27 cellular contexts compared by ENCODE assay signal in the genomic region with DNA sequence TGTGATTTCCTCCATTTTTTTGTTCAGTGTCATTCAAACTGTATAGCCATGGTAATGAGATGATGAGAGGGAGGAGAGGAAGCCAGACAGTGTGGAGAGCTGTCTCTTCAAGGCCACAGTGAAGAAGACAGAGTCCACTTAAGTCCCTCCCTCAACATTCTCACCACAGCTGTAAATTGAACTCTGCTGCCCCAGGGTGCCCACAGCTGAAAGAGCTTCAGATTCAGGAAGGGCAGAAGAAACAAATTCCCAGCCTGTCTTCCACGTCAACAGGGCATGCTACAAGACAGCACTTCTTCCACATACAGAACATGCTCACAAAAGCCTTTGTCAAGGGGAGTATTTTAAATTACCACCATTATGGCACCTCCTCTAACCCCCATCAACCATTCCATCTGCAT.
DNase-seq lines count a peak whose midpoint lies in the region; ATAC-seq and TF ChIP-seq lines count a peak whose summit lies in the region.
"Had no signal": no experiment of that assay in that cellular context is flagged by ENCODE, and none has a peak within 500 bp of the region (broad histone marks: within the 10 kb centered on the region; RNA-seq: fewer than 3 reads in every experiment).

No MANE protein-coding gene starts in this region.

- peak overlapping the region; percentile 15 for H2AFZ ChIP-seq in neural cell (ENCODE audit: low read depth, low read length)
- H2AFZ ChIP-seq: hepatocyte had no signal

- no peaks in the 10 kb centered on the region for H3K36me3 ChIP-seq in HEK293 (ENCODE audit: control insufficient read depth in 2 of 2, insufficient read depth in 1 of 2, low read length in 2 of 2)
- H3K36me3 ChIP-seq in esophagus muscularis mucosa = peaks cover 0 to 28% (median 10%) of the 10 kb centered on the region in 4 donors
- peaks cover 10% of the 10 kb centered on the region for H3K36me3 ChIP-seq in neural cell (ENCODE audit: insufficient read depth, low read length)
- H3K36me3 ChIP-seq: left lung had no signal

- peak; percentile 15 for DNase-seq in RPMI7951 (ENCODE audit: low read depth)
- peak; percentile 91 for DNase-seq in esophagus muscularis mucosa (ENCODE audit: extremely low spot score)
- no peak for DNase-seq in activated CD8-positive, alpha-beta memory T cell treated with anti-CD3 and anti-CD28 coated beads, Interleukin-2, amount 10 ng/mL, durations not matched to agents 7 days and 5 days
- no peak for DNase-seq in activated naive CD8-positive, alpha-beta T cell treated with anti-CD3 and anti-CD28 coated beads, Interleukin-2, amount 50 U/mL, for 24 hours
- no peak for DNase-seq in omental fat pad (ENCODE audit: low spot score)
- DNase-seq: ACHN; activated CD4-positive, alpha-beta T cell treated with anti-CD3 and anti-CD28 coated beads for 36 hours; activated naive CD4-positive, alpha-beta T cell treated with anti-CD3 and anti-CD28 coated beads, Interleukin-2, amount 50 U/mL, for 16 hours; aorta; cerebellar nuclear complex; DMS79; erythroblast; foreskin keratinocyte; Karpas-422; left lung; MV-4-11; NCI-H1694 treated with DMSO at 0.1 percent for 48 hours; RPMI8226 had no signal

- H3K4me3 ChIP-seq in HEK293 (ENCODE audit: low read depth, low read length) (no peak overlapping the region), esophagus muscularis mucosa (no peak overlapping the region), neural cell (ENCODE audit: low read length) (peak overlapping the region; percentile 1)
- H3K4me3 ChIP-seq: GM12878, hepatocyte, left lung, SK-N-MC had no signal

- H3F3A ChIP-seq in neural cell (ENCODE audit: insufficient read depth, low read length, poor library complexity, severe bottlenecking) = no peaks in the 10 kb centered on the region

- TF ChIP-seq CTCF in HEK293 (tag by site-specific recombination; IDR thresholded peaks at IDR 0.05) (no peak), esophagus muscularis mucosa (IDR thresholded peaks at IDR 0.05) (no peak), neural cell (IDR thresholded peaks at IDR 0.05; ENCODE audit: poor library complexity, severe bottlenecking) (no peak), omental fat pad (IDR thresholded peaks at IDR 0.05) (no peak)

- H3K27ac ChIP-seq in HEK293 (ENCODE audit: extremely low read depth, low read depth, low read length) (no peak overlapping the region), esophagus muscularis mucosa (replicated peaks in 1 of 4) (no peak overlapping the region), neural cell (ENCODE audit: low read length) (peak overlapping the region; percentile 82)
- H3K27ac ChIP-seq: foreskin keratinocyte, hepatocyte, left lung, SK-N-MC had no signal

- no peaks in the 10 kb centered on the region for H3K79me2 ChIP-seq in neural cell (replicated peaks; ENCODE audit: insufficient read depth, low read length)
- H3K79me2 ChIP-seq: hepatocyte had no signal

- H3K27me3 ChIP-seq in esophagus muscularis mucosa = no peaks in the 10 kb centered on the region
- H3K27me3 ChIP-seq in neural cell (ENCODE audit: insufficient read depth, low read depth, low read length) = no peaks in the 10 kb centered on the region
- H3K27me3 ChIP-seq: foreskin keratinocyte, hepatocyte, left lung had no signal

- H3K9ac ChIP-seq in neural cell (ENCODE audit: low read length) = peak overlapping the region; percentile 50

- no peak for ATAC-seq in activated CD8-positive, alpha-beta memory T cell treated with anti-CD3 and anti-CD28 coated beads, Interleukin-2, amount 10 ng/mL, durations not matched to agents 7 days and 5 days
- ATAC-seq in activated naive CD8-positive, alpha-beta T cell treated with anti-CD3 and anti-CD28 coated beads, Interleukin-2, amount 50 U/mL, for 24 hours = no peak
- no peak for ATAC-seq in omental fat pad (ENCODE audit: low FRiP score)
- ATAC-seq: activated CD4-positive, alpha-beta T cell treated with anti-CD3 and anti-CD28 coated beads for 36 hours; foreskin keratinocyte; GM12878 had no signal

- no peak for TF ChIP-seq RAD21 in neural cell (conservative IDR thresholded peaks at IDR 0.05)

- H3K9me2 ChIP-seq in neural cell (ENCODE audit: insufficient read depth, low read length) = no peaks in the 10 kb centered on the region

- POLR2A ChIA-PET in HEK293 (lab: Yijun Ruan, JAX) = no interaction called here

- no peak overlapping the region for H3K4me2 ChIP-seq in neural cell (ENCODE audit: low read length)
- H3K4me2 ChIP-seq: hepatocyte had no signal

- no peak overlapping the region for H3K27ac Mint-ChIP-seq in activated CD8-positive, alpha-beta memory T cell treated with anti-CD3 and anti-CD28 coated beads, Interleukin-2, amount 10 ng/mL, durations not matched to agents 7 days and 5 days
- no peak overlapping the region for H3K27ac Mint-ChIP-seq in activated naive CD8-positive, alpha-beta T cell treated with anti-CD3 and anti-CD28 coated beads, Interleukin-2, amount 50 U/mL, for 24 hours
- H3K27ac Mint-ChIP-seq: activated CD4-positive, alpha-beta T cell treated with anti-CD3 and anti-CD28 coated beads for 36 hours; activated T-helper 1 cell treated with anti-CD3 and anti-CD28 coated beads, Interleukin-12 subunit alpha, Interleukin-12 subunit beta, Interleukin-2, Interleukin-4 antibody, amounts not matched to agents 30 ng/mL and 10 ng/mL and 1 ng/mL, durations not matched to agents 14 hours and 24 hours and 36 hours; T-helper 1 cell treated with Interleukin-12 subunit alpha and Interleukin-12 subunit beta and Interleukin-4 antibody, amounts not matched to agents 30 μg/mL and 1 μg/mL, for 36 hours; type B pancreatic cell had no signal

- H3K9me3 ChIP-seq in HEK293 (ENCODE audit: control insufficient read depth, insufficient read depth, low read depth, low read length) (no peaks in the 10 kb centered on the region), esophagus muscularis mucosa (no peaks in the 10 kb centered on the region), neural cell (ENCODE audit: low read length) (peaks cover 3% of the 10 kb centered on the region)
- H3K9me3 ChIP-seq: left lung had no signal

- H4K20me1 ChIP-seq in neural cell (ENCODE audit: insufficient read depth) = no peaks in the 10 kb centered on the region

- no peaks in the 10 kb centered on the region for H3K36me3 Mint-ChIP-seq in activated CD8-positive, alpha-beta memory T cell treated with anti-CD3 and anti-CD28 coated beads, Interleukin-2, amount 10 ng/mL, durations not matched to agents 7 days and 5 days
- H3K36me3 Mint-ChIP-seq in activated naive CD8-positive, alpha-beta T cell treated with anti-CD3 and anti-CD28 coated beads, Interleukin-2, amount 50 U/mL, for 24 hours (ENCODE audit: low read depth) = no peaks in the 10 kb centered on the region

- TF ChIP-seq POLR2A in esophagus muscularis mucosa (IDR thresholded peaks at IDR 0.05; ENCODE audit: low read depth) = no peak

- 80% methylated on average over 1 of the region's 1 CpG for WGBS in esophagus muscularis mucosa

- H3K4me1 ChIP-seq in HEK293 (ENCODE audit: control insufficient read depth, insufficient read depth, low read length) (no peaks in the 10 kb centered on the region), esophagus muscularis mucosa (peaks cover 2 to 7% (median 4%) of the 10 kb centered on the region in 4 donors)
- H3K4me1 ChIP-seq: left lung had no signal

- no peak for TF ChIP-seq EP300 in esophagus muscularis mucosa (IDR thresholded peaks at IDR 0.05)
- TF ChIP-seq EP300 in neural cell (conservative IDR thresholded peaks at IDR 0.05; ENCODE audit: poor library complexity, severe bottlenecking) = peak; percentile 72

- H3K4me1 Mint-ChIP-seq in activated CD8-positive, alpha-beta memory T cell treated with anti-CD3 and anti-CD28 coated beads, Interleukin-2, amount 10 ng/mL, durations not matched to agents 7 days and 5 days = no peaks in the 10 kb centered on the region
- no peaks in the 10 kb centered on the region for H3K4me1 Mint-ChIP-seq in activated naive CD8-positive, alpha-beta T cell treated with anti-CD3 and anti-CD28 coated beads, Interleukin-2, amount 50 U/mL, for 24 hours
- H3K4me1 Mint-ChIP-seq: activated CD4-positive, alpha-beta T cell treated with anti-CD3 and anti-CD28 coated beads for 36 hours had no signal

- H3K4me3 Mint-ChIP-seq in activated CD8-positive, alpha-beta memory T cell treated with anti-CD3 and anti-CD28 coated beads, Interleukin-2, amount 10 ng/mL, durations not matched to agents 7 days and 5 days = no peak overlapping the region
- no peak overlapping the region for H3K4me3 Mint-ChIP-seq in activated naive CD8-positive, alpha-beta T cell treated with anti-CD3 and anti-CD28 coated beads, Interleukin-2, amount 50 U/mL, for 24 hours
- H3K4me3 Mint-ChIP-seq: activated CD4-positive, alpha-beta T cell treated with anti-CD3 and anti-CD28 coated beads for 36 hours; activated T-helper 1 cell treated with anti-CD3 and anti-CD28 coated beads, Interleukin-12 subunit alpha, Interleukin-12 subunit beta, Interleukin-2, Interleukin-4 antibody, amounts not matched to agents 30 ng/mL and 10 ng/mL and 1 ng/mL, durations not matched to agents 14 hours and 24 hours and 36 hours; neural crest cell; T-helper 1 cell treated with Interleukin-12 subunit alpha and Interleukin-12 subunit beta and Interleukin-4 antibody, amounts not matched to agents 30 μg/mL and 1 μg/mL, for 36 hours; type B pancreatic cell had no signal

- intact Hi-C loops in esophagus muscularis mucosa (cut with DNase I) = no loop called here

- H3K27me3 Mint-ChIP-seq in activated CD8-positive, alpha-beta memory T cell treated with anti-CD3 and anti-CD28 coated beads, Interleukin-2, amount 10 ng/mL, durations not matched to agents 7 days and 5 days = no peaks in the 10 kb centered on the region
- no peaks in the 10 kb centered on the region for H3K27me3 Mint-ChIP-seq in activated naive CD8-positive, alpha-beta T cell treated with anti-CD3 and anti-CD28 coated beads, Interleukin-2, amount 50 U/mL, for 24 hours
- H3K27me3 Mint-ChIP-seq: activated CD4-positive, alpha-beta T cell treated with anti-CD3 and anti-CD28 coated beads for 36 hours; type B pancreatic cell had no signal

- H3K9me3 Mint-ChIP-seq in activated CD8-positive, alpha-beta memory T cell treated with anti-CD3 and anti-CD28 coated beads, Interleukin-2, amount 10 ng/mL, durations not matched to agents 7 days and 5 days (ENCODE audit: low read depth) = no peaks in the 10 kb centered on the region
- no peaks in the 10 kb centered on the region for H3K9me3 Mint-ChIP-seq in activated naive CD8-positive, alpha-beta T cell treated with anti-CD3 and anti-CD28 coated beads, Interleukin-2, amount 50 U/mL, for 24 hours
- H3K9me3 Mint-ChIP-seq: activated T-helper 1 cell treated with anti-CD3 and anti-CD28 coated beads, Interleukin-12 subunit alpha, Interleukin-12 subunit beta, Interleukin-2, Interleukin-4 antibody, amounts not matched to agents 30 ng/mL and 10 ng/mL and 1 ng/mL, durations not matched to agents 14 hours and 24 hours and 36 hours; T-helper 1 cell treated with Interleukin-12 subunit alpha and Interleukin-12 subunit beta and Interleukin-4 antibody, amounts not matched to agents 30 μg/mL and 1 μg/mL, for 36 hours; type B pancreatic cell had no signal

- CTCF ChIA-PET in HEK293 (lab: Yijun Ruan, JAX) = interaction anchor here (0.6 to 3.1 kb wide), 4 partner anchors 8 to 143 kb away, joined by 3 to 20 read pairs (median 10); no protein-coding TSS in a partner anchor
- CTCF ChIA-PET in activated CD8-positive, alpha-beta memory T cell treated with anti-CD3 and anti-CD28 coated beads, Interleukin-2, amount 10 ng/mL, durations not matched to agents 7 days and 5 days (lab: Charles Lee) = interaction anchor here (1.5 to 2.3 kb wide), 2 partner anchors 107 to 145 kb away, joined by 3 to 11 read pairs; no protein-coding TSS in a partner anchor

Comparison
In these comparisons a context has a peak if more than half of its experiments do, and no peak if none do; other contexts are left out.
1. DNase-seq: peak in RPMI7951 (single experiment) and esophagus muscularis mucosa (single experiment); none in activated CD8-positive, alpha-beta memory T cell treated with anti-CD3 and anti-CD28 coated beads, Interleukin-2, amount 10 ng/mL, durations not matched to agents 7 days and 5 days (single experiment), activated naive CD8-positive, alpha-beta T cell treated with anti-CD3 and anti-CD28 coated beads, Interleukin-2, amount 50 U/mL, for 24 hours (single experiment) and omental fat pad (single experiment).